Comparison of ENCODE assay signal across 22 cellular contexts in genomic region chr16:10954903-10955302, GRCh38. TPM values are rescaled to one million over a fixed set of nuclear protein-coding genes. Genes with fewer than 3 reads are reported as not detected.
DNase-seq lines count a peak whose midpoint lies in the region; ATAC-seq and TF ChIP-seq lines count a peak whose summit lies in the region.
"Had no signal": no experiment of that assay in that cellular context is flagged by ENCODE, and none has a peak within 500 bp of the region (broad histone marks: within the 10 kb centered on the region; RNA-seq: fewer than 3 reads in every experiment).

No MANE protein-coding gene starts in this region.

- H3K27me3 Mint-ChIP-seq in activated CD4-positive, alpha-beta T cell treated with anti-CD3 and anti-CD28 coated beads, Interleukin-2, amount 10 ng/mL, durations not matched to agents 7 days and 5 days: no peaks in the 10 kb centered on the region
- H3K27me3 Mint-ChIP-seq in Caco-2 (ENCODE audit: insufficient read depth, unreplicated experiment) (no peaks in the 10 kb centered on the region), activated B cell treated with CpG ODN at 0.5 μM for 24 hours (no peaks in the 10 kb centered on the region), memory B cell (no peaks in the 10 kb centered on the region)

- H3K4me3 ChIP-seq in Caco-2 (ENCODE audit: low read depth, low read length): no peak overlapping the region
- H3K4me3 ChIP-seq: heart right ventricle, testis had no signal

- no peak overlapping the region for H3K4me3 Mint-ChIP-seq in activated CD4-positive, alpha-beta T cell treated with anti-CD3 and anti-CD28 coated beads, Interleukin-2, amount 10 ng/mL, durations not matched to agents 7 days and 5 days
- H3K4me3 Mint-ChIP-seq in Caco-2 (ENCODE audit: unreplicated experiment) (no peak overlapping the region), activated B cell treated with CpG ODN at 0.5 μM for 24 hours (peak overlapping the region; percentile 61), memory B cell (no peak overlapping the region)
- H3K4me3 Mint-ChIP-seq: H9 had no signal

- H3K27me3 ChIP-seq in Caco-2 (replicated peaks; ENCODE audit: control insufficient read depth, insufficient read depth, low read length): no peaks in the 10 kb centered on the region
- H3K27me3 ChIP-seq: heart right ventricle, testis had no signal

- BruUV-seq in Caco-2 (replicated peaks; lab: Mats Ljungman, UMichigan): no TSS peak

- TF ChIP-seq CTCF in Caco-2 (IDR thresholded peaks at IDR 0.05; ENCODE audit: insufficient read depth in 1 of 2, low read depth in 1 of 2, low read length in 1 of 2, severe bottlenecking in 1 of 2, unreplicated experiment in 1 of 2) (no peak), activated B cell treated with CpG ODN at 0.5 μM for 24 hours (IDR thresholded peaks at IDR 0.05) (no peak)

- peaks cover 4% of the 10 kb centered on the region; the same call in 1 of the 2 replicates for H3K4me1 ChIP-seq in Caco-2

- CTCF ChIA-PET in activated CD4-positive, alpha-beta T cell treated with anti-CD3 and anti-CD28 coated beads, Interleukin-2, amount 10 ng/mL, durations not matched to agents 7 days and 5 days (lab: Charles Lee): interaction anchor here (0.6 to 4.6 kb wide), 10 partner anchors 10 to 1791 kb away, joined by 3 to 43 read pairs (median 4); partner anchors contain the start of genes CLEC16A and SOCS1
- CTCF ChIA-PET in Caco-2 (lab: Charles Lee) (interaction anchor here (0.6 kb wide), 1 partner anchor 887 kb away, joined by 3 read pairs; no protein-coding TSS in a partner anchor), activated B cell treated with CpG ODN at 0.5 μM for 24 hours (lab: Charles Lee) (interaction anchor here (0.8 to 4.3 kb wide), 10 partner anchors 8 to 577 kb away, joined by 3 to 32 read pairs (median 5); no protein-coding TSS in a partner anchor)

- POLR2A ChIA-PET in activated CD4-positive, alpha-beta T cell treated with anti-CD3 and anti-CD28 coated beads, Interleukin-2, amount 10 ng/mL, durations not matched to agents 7 days and 5 days (lab: Charles Lee): no interaction called here
- POLR2A ChIA-PET in Caco-2 (lab: Charles Lee): interaction anchor here (0.6 kb wide), 1 partner anchor 14 kb away, joined by 3 read pairs; no protein-coding TSS in a partner anchor
- POLR2A ChIA-PET in activated B cell treated with CpG ODN at 0.5 μM for 24 hours (lab: Charles Lee): interaction anchor here (0.5 to 1.9 kb wide), 4 partner anchors 10 to 690 kb away, joined by 3 to 10 read pairs (median 4); partner anchors contain the start of genes CLEC16A and SOCS1

- ATAC-seq in activated B cell treated with CpG ODN at 0.5 μM for 24 hours (ENCODE audit: low read depth): no peak
- no peak for ATAC-seq in memory B cell (ENCODE audit: low read depth)
- ATAC-seq in GM21528 (IDR thresholded peaks at IDR 0.05; ENCODE audit: low FRiP score, unreplicated experiment): no peak
- ATAC-seq: activated CD4-positive, CD25-positive, alpha-beta regulatory T cell treated with anti-CD3 and anti-CD28 coated beads, Interleukin-2, amount 50 U/mL, for 24 hours had no signal

- H3K36me3 Mint-ChIP-seq in activated CD4-positive, alpha-beta T cell treated with anti-CD3 and anti-CD28 coated beads, Interleukin-2, amount 10 ng/mL, durations not matched to agents 7 days and 5 days (ENCODE audit: low read depth): peaks cover 14% of the 10 kb centered on the region
- no peaks in the 10 kb centered on the region for H3K36me3 Mint-ChIP-seq in Caco-2 (ENCODE audit: insufficient read depth, unreplicated experiment)
- peaks cover 23% of the 10 kb centered on the region for H3K36me3 Mint-ChIP-seq in activated B cell treated with CpG ODN at 0.5 μM for 24 hours (ENCODE audit: low read depth)
- peaks cover 5% of the 10 kb centered on the region for H3K36me3 Mint-ChIP-seq in memory B cell

- H3K36me3 ChIP-seq in Caco-2 (ENCODE audit: control insufficient read depth, insufficient read depth, low read length): no peaks in the 10 kb centered on the region

- intact Hi-C loops in Caco-2 (cut with micrococcal nuclease; ENCODE audit: unreplicated experiment) (loop anchor here (1.0 kb wide), 1 partner anchor 9 kb away; no protein-coding TSS in a partner anchor), activated B cell treated with CpG ODN at 0.5 μM for 24 hours (cut with micrococcal nuclease) (loop anchor here (1.0 to 2.0 kb wide), 7 partner anchors 9 to 760 kb away; no protein-coding TSS in a partner anchor)

- H3K4me1 Mint-ChIP-seq in activated CD4-positive, alpha-beta T cell treated with anti-CD3 and anti-CD28 coated beads, Interleukin-2, amount 10 ng/mL, durations not matched to agents 7 days and 5 days: peaks cover 72% of the 10 kb centered on the region
- H3K4me1 Mint-ChIP-seq in Caco-2 (ENCODE audit: low read depth, unreplicated experiment): peaks cover 11% of the 10 kb centered on the region
- H3K4me1 Mint-ChIP-seq in activated B cell treated with CpG ODN at 0.5 μM for 24 hours: peaks cover 71% of the 10 kb centered on the region
- peaks cover 39% of the 10 kb centered on the region for H3K4me1 Mint-ChIP-seq in memory B cell

- no peaks in the 10 kb centered on the region for H3K9me3 ChIP-seq in Caco-2
- H3K9me3 ChIP-seq: heart right ventricle, testis had no signal

- no peaks in the 10 kb centered on the region for H3K9me3 Mint-ChIP-seq in activated CD4-positive, alpha-beta T cell treated with anti-CD3 and anti-CD28 coated beads, Interleukin-2, amount 10 ng/mL, durations not matched to agents 7 days and 5 days
- H3K9me3 Mint-ChIP-seq in Caco-2 (ENCODE audit: unreplicated experiment) (no peaks in the 10 kb centered on the region), activated B cell treated with CpG ODN at 0.5 μM for 24 hours (no peaks in the 10 kb centered on the region), memory B cell (no peaks in the 10 kb centered on the region)
- H3K9me3 Mint-ChIP-seq: H9 had no signal

- H3K27ac Mint-ChIP-seq in activated CD4-positive, alpha-beta T cell treated with anti-CD3 and anti-CD28 coated beads, Interleukin-2, amount 10 ng/mL, durations not matched to agents 7 days and 5 days: peak overlapping the region; percentile 77
- H3K27ac Mint-ChIP-seq in Caco-2 (ENCODE audit: unreplicated experiment): peak overlapping the region; percentile 26
- peak overlapping the region; percentile 56 for H3K27ac Mint-ChIP-seq in activated B cell treated with CpG ODN at 0.5 μM for 24 hours
- H3K27ac Mint-ChIP-seq in memory B cell: peak overlapping the region; percentile 46
- H3K27ac Mint-ChIP-seq: H9 had no signal

- DNase-seq in activated CD4-positive, alpha-beta T cell treated with anti-CD3 and anti-CD28 coated beads, Interleukin-2, amount 10 ng/mL, durations not matched to agents 7 days and 5 days: no peak
- no peak for DNase-seq in activated CD4-positive, alpha-beta T cell treated with anti-CD3 and anti-CD28 coated beads for 4 hours
- no peak for DNase-seq in Caco-2
- DNase-seq in activated B cell treated with CpG ODN at 0.5 μM for 24 hours: no peak
- DNase-seq in memory B cell (ENCODE audit: low spot score in 2 of 2): no peak
- DNase-seq in NK-92 treated with Interleukin-12 subunit alpha and Interleukin-12 subunit beta, amount 100 ng/mL, for 24 hours (lab: John Stamatoyannopoulos, UW): no peak
- DNase-seq in D341Med (ENCODE audit: low spot score): no peak
- DNase-seq: ACHN; activated CD8-positive, alpha-beta memory T cell treated with anti-CD3 and anti-CD28 coated beads, Interleukin-2, amount 50 U/mL, for 4 hours; amniotic stem cell; foreskin fibroblast; H9; heart right ventricle; NCI-H1105 treated with DMSO at 0.1 percent for 48 hours; NCI-H2029; NCI-H2227 treated with DMSO at 0.1 percent for 48 hours; NCI-H69; occipital lobe; stimulated activated CD4-positive, alpha-beta T cell treated with anti-CD3 and anti-CD28 coated beads, Interleukin-2, amount 100 ng/mL, for 24 hours; testis had no signal

RNA-seq across cellular contexts. Expression of gene CLEC16A, which starts 10.5 kb away (rescaled TPM):
- total RNA-seq in activated CD4-positive, alpha-beta T cell treated with anti-CD3 and anti-CD28 coated beads, Interleukin-2, amount 10 ng/mL, durations not matched to agents 7 days and 5 days: 10 to 100 TPM; 30.9 to 35.1 TPM
- total RNA-seq in Caco-2 (2022) (27.0 and 27.9 TPM in 2 replicates), activated B cell treated with CpG ODN at 0.5 μM for 24 hours (53.4 and 57.6 TPM in 2 replicates)

RNA-seq across cellular contexts. Expression of gene DEXI, which starts 12.6 kb away (rescaled TPM):
- 10 to 100 TPM; 29.2 to 36.9 TPM for total RNA-seq in activated CD4-positive, alpha-beta T cell treated with anti-CD3 and anti-CD28 coated beads, Interleukin-2, amount 10 ng/mL, durations not matched to agents 7 days and 5 days
- total RNA-seq in Caco-2 (2022) (23.0 and 23.7 TPM in 2 replicates), activated B cell treated with CpG ODN at 0.5 μM for 24 hours (18.0 and 19.8 TPM in 2 replicates)

Comparison
In these comparisons a context has a peak if more than half of its experiments do, and no peak if none do; other contexts are left out.
1. H3K27ac Mint-ChIP-seq: peak in every context shown above with its lines; median percentile 77 in activated CD4-positive, alpha-beta T cell treated with anti-CD3 and anti-CD28 coated beads, Interleukin-2, amount 10 ng/mL, durations not matched to agents 7 days and 5 days; 56 in activated B cell treated with CpG ODN at 0.5 μM for 24 hours; 46 in memory B cell; 26 in Caco-2.